1 cellular context compared by ENCODE assay signal in the genomic region with DNA sequence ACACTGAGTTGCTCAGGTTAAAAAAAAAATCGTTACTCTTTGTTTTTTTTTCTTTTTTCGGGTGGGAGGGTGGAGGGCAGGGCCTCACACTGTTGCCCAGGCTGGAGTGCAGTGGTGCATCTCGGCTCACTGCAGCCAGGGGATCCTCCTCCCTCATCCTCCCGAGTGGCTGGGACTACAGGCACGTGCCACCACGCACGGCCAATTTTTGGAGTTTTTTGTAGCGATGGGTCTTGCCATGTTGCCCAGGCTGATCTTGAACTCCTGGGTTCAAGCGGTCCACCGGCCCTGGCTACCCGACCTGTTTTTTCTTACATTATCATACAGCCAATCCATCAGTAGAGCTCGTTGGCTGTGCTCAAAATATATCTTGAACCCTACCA.
TF ChIP-seq lines count a peak whose summit lies in the region.

No MANE protein-coding gene starts in this region.

TF ChIP-seq in GM23338, 12 proteins besides CTCF, POLR2A, EP300 and RAD21 (continued from another document):
- TF ChIP-seq, protein P1, sequence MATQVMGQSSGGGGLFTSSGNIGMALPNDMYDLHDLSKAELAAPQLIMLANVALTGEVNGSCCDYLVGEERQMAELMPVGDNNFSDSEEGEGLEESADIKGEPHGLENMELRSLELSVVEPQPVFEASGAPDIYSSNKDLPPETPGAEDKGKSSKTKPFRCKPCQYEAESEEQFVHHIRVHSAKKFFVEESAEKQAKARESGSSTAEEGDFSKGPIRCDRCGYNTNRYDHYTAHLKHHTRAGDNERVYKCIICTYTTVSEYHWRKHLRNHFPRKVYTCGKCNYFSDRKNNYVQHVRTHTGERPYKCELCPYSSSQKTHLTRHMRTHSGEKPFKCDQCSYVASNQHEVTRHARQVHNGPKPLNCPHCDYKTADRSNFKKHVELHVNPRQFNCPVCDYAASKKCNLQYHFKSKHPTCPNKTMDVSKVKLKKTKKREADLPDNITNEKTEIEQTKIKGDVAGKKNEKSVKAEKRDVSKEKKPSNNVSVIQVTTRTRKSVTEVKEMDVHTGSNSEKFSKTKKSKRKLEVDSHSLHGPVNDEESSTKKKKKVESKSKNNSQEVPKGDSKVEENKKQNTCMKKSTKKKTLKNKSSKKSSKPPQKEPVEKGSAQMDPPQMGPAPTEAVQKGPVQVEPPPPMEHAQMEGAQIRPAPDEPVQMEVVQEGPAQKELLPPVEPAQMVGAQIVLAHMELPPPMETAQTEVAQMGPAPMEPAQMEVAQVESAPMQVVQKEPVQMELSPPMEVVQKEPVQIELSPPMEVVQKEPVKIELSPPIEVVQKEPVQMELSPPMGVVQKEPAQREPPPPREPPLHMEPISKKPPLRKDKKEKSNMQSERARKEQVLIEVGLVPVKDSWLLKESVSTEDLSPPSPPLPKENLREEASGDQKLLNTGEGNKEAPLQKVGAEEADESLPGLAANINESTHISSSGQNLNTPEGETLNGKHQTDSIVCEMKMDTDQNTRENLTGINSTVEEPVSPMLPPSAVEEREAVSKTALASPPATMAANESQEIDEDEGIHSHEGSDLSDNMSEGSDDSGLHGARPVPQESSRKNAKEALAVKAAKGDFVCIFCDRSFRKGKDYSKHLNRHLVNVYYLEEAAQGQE (IDR thresholded peaks at IDR 0.05; ENCODE audit: unreplicated experiment) = no peak
- TF ChIP-seq EZH2 (IDR thresholded peaks at IDR 0.05; ENCODE audit: low read depth, unreplicated experiment) = no peak
- TF ChIP-seq NANOG (IDR thresholded peaks at IDR 0.05; ENCODE audit: borderline replicate concordance) = no peak
- TF ChIP-seq, protein P2, sequence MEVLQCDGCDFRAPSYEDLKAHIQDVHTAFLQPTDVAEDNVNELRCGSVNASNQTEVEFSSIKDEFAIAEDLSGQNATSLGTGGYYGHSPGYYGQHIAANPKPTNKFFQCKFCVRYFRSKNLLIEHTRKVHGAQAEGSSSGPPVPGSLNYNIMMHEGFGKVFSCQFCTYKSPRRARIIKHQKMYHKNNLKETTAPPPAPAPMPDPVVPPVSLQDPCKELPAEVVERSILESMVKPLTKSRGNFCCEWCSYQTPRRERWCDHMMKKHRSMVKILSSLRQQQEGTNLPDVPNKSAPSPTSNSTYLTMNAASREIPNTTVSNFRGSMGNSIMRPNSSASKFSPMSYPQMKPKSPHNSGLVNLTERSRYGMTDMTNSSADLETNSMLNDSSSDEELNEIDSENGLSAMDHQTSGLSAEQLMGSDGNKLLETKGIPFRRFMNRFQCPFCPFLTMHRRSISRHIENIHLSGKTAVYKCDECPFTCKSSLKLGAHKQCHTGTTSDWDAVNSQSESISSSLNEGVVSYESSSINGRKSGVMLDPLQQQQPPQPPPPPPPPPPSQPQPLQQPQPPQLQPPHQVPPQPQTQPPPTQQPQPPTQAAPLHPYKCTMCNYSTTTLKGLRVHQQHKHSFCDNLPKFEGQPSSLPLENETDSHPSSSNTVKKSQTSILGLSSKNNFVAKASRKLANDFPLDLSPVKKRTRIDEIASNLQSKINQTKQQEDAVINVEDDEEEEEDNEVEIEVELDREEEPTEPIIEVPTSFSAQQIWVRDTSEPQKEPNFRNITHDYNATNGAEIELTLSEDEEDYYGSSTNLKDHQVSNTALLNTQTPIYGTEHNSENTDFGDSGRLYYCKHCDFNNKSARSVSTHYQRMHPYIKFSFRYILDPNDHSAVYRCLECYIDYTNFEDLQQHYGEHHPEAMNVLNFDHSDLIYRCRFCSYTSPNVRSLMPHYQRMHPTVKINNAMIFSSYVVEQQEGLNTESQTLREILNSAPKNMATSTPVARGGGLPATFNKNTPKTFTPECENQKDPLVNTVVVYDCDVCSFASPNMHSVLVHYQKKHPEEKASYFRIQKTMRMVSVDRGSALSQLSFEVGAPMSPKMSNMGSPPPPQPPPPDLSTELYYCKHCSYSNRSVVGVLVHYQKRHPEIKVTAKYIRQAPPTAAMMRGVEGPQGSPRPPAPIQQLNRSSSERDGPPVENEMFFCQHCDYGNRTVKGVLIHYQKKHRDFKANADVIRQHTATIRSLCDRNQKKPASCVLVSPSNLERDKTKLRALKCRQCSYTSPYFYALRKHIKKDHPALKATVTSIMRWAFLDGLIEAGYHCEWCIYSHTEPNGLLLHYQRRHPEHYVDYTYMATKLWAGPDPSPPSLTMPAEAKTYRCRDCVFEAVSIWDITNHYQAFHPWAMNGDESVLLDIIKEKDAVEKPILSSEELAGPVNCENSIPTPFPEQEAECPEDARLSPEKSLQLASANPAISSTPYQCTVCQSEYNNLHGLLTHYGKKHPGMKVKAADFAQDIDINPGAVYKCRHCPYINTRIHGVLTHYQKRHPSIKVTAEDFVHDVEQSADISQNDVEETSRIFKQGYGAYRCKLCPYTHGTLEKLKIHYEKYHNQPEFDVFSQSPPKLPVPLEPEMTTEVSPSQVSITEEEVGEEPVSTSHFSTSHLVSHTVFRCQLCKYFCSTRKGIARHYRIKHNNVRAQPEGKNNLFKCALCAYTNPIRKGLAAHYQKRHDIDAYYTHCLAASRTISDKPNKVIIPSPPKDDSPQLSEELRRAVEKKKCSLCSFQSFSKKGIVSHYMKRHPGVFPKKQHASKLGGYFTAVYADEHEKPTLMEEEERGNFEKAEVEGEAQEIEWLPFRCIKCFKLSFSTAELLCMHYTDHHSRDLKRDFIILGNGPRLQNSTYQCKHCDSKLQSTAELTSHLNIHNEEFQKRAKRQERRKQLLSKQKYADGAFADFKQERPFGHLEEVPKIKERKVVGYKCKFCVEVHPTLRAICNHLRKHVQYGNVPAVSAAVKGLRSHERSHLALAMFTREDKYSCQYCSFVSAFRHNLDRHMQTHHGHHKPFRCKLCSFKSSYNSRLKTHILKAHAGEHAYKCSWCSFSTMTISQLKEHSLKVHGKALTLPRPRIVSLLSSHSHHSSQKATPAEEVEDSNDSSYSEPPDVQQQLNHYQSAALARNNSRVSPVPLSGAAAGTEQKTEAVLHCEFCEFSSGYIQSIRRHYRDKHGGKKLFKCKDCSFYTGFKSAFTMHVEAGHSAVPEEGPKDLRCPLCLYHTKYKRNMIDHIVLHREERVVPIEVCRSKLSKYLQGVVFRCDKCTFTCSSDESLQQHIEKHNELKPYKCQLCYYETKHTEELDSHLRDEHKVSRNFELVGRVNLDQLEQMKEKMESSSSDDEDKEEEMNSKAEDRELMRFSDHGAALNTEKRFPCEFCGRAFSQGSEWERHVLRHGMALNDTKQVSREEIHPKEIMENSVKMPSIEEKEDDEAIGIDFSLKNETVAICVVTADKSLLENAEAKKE (CRISPR knock-in tag; IDR thresholded peaks at IDR 0.05) = no peak
- no peak for TF ChIP-seq EZH2phosphoT487 (IDR thresholded peaks at IDR 0.05; ENCODE audit: unreplicated experiment)
- no peak for TF ChIP-seq ZNF114 (CRISPR knock-in tag; IDR thresholded peaks at IDR 0.05)
- TF ChIP-seq, protein P3, sequence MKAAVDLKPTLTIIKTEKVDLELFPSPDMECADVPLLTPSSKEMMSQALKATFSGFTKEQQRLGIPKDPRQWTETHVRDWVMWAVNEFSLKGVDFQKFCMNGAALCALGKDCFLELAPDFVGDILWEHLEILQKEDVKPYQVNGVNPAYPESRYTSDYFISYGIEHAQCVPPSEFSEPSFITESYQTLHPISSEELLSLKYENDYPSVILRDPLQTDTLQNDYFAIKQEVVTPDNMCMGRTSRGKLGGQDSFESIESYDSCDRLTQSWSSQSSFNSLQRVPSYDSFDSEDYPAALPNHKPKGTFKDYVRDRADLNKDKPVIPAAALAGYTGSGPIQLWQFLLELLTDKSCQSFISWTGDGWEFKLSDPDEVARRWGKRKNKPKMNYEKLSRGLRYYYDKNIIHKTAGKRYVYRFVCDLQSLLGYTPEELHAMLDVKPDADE (IDR thresholded peaks at IDR 0.05) = no peak
TF ChIP-seq in GM23338: peak in this region for 0.
